Comparison of ENCODE assay signal across 25 cellular contexts in genomic region chr6:43941174-43941573, GRCh38.
"Had no signal": no experiment of that assay in that cellular context is flagged by ENCODE, and none has a peak within 500 bp of the region (broad histone marks: within the 10 kb centered on the region; RNA-seq: fewer than 3 reads in every experiment).

No MANE protein-coding gene starts in this region.

- H3K4me3 Mint-ChIP-seq: activated CD4-positive, alpha-beta T cell treated with anti-CD3 and anti-CD28 coated beads for 36 hours; activated CD8-positive, alpha-beta memory T cell treated with anti-CD3 and anti-CD28 coated beads, Interleukin-2, amount 10 ng/mL, durations not matched to agents 7 days and 5 days; activated CD8-positive, alpha-beta T cell treated with anti-CD3 and anti-CD28 coated beads, Interleukin-2, amount 10 ng/mL, durations not matched to agents 7 days and 5 days; activated naive CD4-positive, alpha-beta T cell treated with anti-CD3 and anti-CD28 coated beads, Interleukin-2, amount 10 ng/mL, durations not matched to agents 7 days and 5 days; activated naive CD8-positive, alpha-beta T cell treated with anti-CD3 and anti-CD28 coated beads, Interleukin-2, amount 10 ng/mL, durations not matched to agents 7 days and 5 days; mesothelial cell of epicardium; naive B cell; stimulated activated effector memory CD8-positive, alpha-beta T cell treated with anti-CD3 and anti-CD28 coated beads, Interleukin-12 subunit alpha, Interleukin-12 subunit beta, amount 100 ng/mL, for 72 hours; stimulated activated naive CD8-positive, alpha-beta T cell treated with anti-CD3 and anti-CD28 coated beads, Interleukin-15, Interleukin-2, amounts not matched to agents 100 ng/mL and 50 ng/mL, for 24 hours; T-helper 2 cell treated with Interferon-gamma antibody and Interleukin-4, amounts not matched to agents 5 μg/mL and 100 μg/mL, for 36 hours had no signal

- H3K27me3 ChIP-seq: brain microvascular endothelial cell, right lobe of liver, vagina had no signal

- H3K4me1 ChIP-seq: right lobe of liver, vagina had no signal

- H3K9me3 ChIP-seq: right lobe of liver, vagina had no signal

- DNase-seq: activated CD4-positive, alpha-beta T cell treated with anti-CD3 and anti-CD28 coated beads for 36 hours; activated CD4-positive, CD25-positive, alpha-beta regulatory T cell; activated CD8-positive, alpha-beta memory T cell treated with anti-CD3 and anti-CD28 coated beads, Interleukin-2, amount 10 ng/mL, durations not matched to agents 7 days and 5 days; activated CD8-positive, alpha-beta T cell treated with anti-CD3 and anti-CD28 coated beads, Interleukin-2, amount 10 ng/mL, durations not matched to agents 7 days and 5 days; activated gamma-delta T cell; activated naive CD4-positive, alpha-beta T cell treated with anti-CD3 and anti-CD28 coated beads, Interleukin-2, amount 10 ng/mL, durations not matched to agents 7 days and 5 days; brain microvascular endothelial cell; caudate nucleus; hippocampal formation; naive B cell; nucleus accumbens; stimulated activated CD4-positive, alpha-beta T cell treated with anti-CD3 and anti-CD28 coated beads, Interleukin-4, amount 100 ng/mL, for 24 hours; T-helper 1 cell; trophoblast cell had no signal

- H3K36me3 Mint-ChIP-seq: activated CD8-positive, alpha-beta memory T cell treated with anti-CD3 and anti-CD28 coated beads, Interleukin-2, amount 10 ng/mL, durations not matched to agents 7 days and 5 days; activated naive CD4-positive, alpha-beta T cell treated with anti-CD3 and anti-CD28 coated beads, Interleukin-2, amount 10 ng/mL, durations not matched to agents 7 days and 5 days; stimulated activated effector memory CD8-positive, alpha-beta T cell treated with anti-CD3 and anti-CD28 coated beads, Interleukin-12 subunit alpha, Interleukin-12 subunit beta, amount 100 ng/mL, for 72 hours had no signal

- H3K27ac Mint-ChIP-seq: activated CD4-positive, alpha-beta T cell treated with anti-CD3 and anti-CD28 coated beads for 36 hours; activated CD8-positive, alpha-beta memory T cell treated with anti-CD3 and anti-CD28 coated beads, Interleukin-2, amount 10 ng/mL, durations not matched to agents 7 days and 5 days; activated CD8-positive, alpha-beta T cell treated with anti-CD3 and anti-CD28 coated beads, Interleukin-2, amount 10 ng/mL, durations not matched to agents 7 days and 5 days; activated naive CD4-positive, alpha-beta T cell treated with anti-CD3 and anti-CD28 coated beads, Interleukin-2, amount 10 ng/mL, durations not matched to agents 7 days and 5 days; activated naive CD8-positive, alpha-beta T cell treated with anti-CD3 and anti-CD28 coated beads, Interleukin-2, amount 10 ng/mL, durations not matched to agents 7 days and 5 days; mesothelial cell of epicardium; progenitor cell of endocrine pancreas; stimulated activated effector memory CD8-positive, alpha-beta T cell treated with anti-CD3 and anti-CD28 coated beads, Interleukin-12 subunit alpha, Interleukin-12 subunit beta, amount 100 ng/mL, for 72 hours; stimulated activated naive CD8-positive, alpha-beta T cell treated with anti-CD3 and anti-CD28 coated beads, Interleukin-15, Interleukin-2, amounts not matched to agents 100 ng/mL and 50 ng/mL, for 24 hours; T-helper 2 cell treated with Interferon-gamma antibody and Interleukin-4, amounts not matched to agents 5 μg/mL and 100 μg/mL, for 36 hours had no signal

- H3K4me1 Mint-ChIP-seq: activated CD4-positive, alpha-beta T cell treated with anti-CD3 and anti-CD28 coated beads for 36 hours; activated CD8-positive, alpha-beta memory T cell treated with anti-CD3 and anti-CD28 coated beads, Interleukin-2, amount 10 ng/mL, durations not matched to agents 7 days and 5 days; activated naive CD4-positive, alpha-beta T cell treated with anti-CD3 and anti-CD28 coated beads, Interleukin-2, amount 10 ng/mL, durations not matched to agents 7 days and 5 days; activated naive CD8-positive, alpha-beta T cell treated with anti-CD3 and anti-CD28 coated beads, Interleukin-2, amount 10 ng/mL, durations not matched to agents 7 days and 5 days; naive B cell; stimulated activated effector memory CD8-positive, alpha-beta T cell treated with anti-CD3 and anti-CD28 coated beads, Interleukin-12 subunit alpha, Interleukin-12 subunit beta, amount 100 ng/mL, for 72 hours had no signal

- H3K27me3 Mint-ChIP-seq: activated CD4-positive, alpha-beta T cell treated with anti-CD3 and anti-CD28 coated beads for 36 hours; progenitor cell of endocrine pancreas; stimulated activated naive CD8-positive, alpha-beta T cell treated with anti-CD3 and anti-CD28 coated beads, Interleukin-15, Interleukin-2, amounts not matched to agents 100 ng/mL and 50 ng/mL, for 24 hours had no signal

- H3K4me3 ChIP-seq: lung, right lobe of liver, skin epidermis, thoracic aorta, vagina had no signal

- ATAC-seq: activated CD8-positive, alpha-beta memory T cell treated with anti-CD3 and anti-CD28 coated beads, Interleukin-2, amount 10 ng/mL, durations not matched to agents 7 days and 5 days; activated CD8-positive, alpha-beta T cell treated with anti-CD3 and anti-CD28 coated beads, Interleukin-2, amount 10 ng/mL, durations not matched to agents 7 days and 5 days; right lobe of liver; stimulated activated effector memory CD8-positive, alpha-beta T cell treated with anti-CD3 and anti-CD28 coated beads, Interleukin-12 subunit alpha, Interleukin-12 subunit beta, amount 100 ng/mL, for 72 hours had no signal

- H3K27ac ChIP-seq: brain microvascular endothelial cell, right lobe of liver, skin epidermis, thoracic aorta, vagina had no signal

- H3K36me3 ChIP-seq: brain microvascular endothelial cell, right lobe of liver, thoracic aorta, vagina had no signal
